ENCODE assay signal across 9 cellular contexts in the genomic region with DNA sequence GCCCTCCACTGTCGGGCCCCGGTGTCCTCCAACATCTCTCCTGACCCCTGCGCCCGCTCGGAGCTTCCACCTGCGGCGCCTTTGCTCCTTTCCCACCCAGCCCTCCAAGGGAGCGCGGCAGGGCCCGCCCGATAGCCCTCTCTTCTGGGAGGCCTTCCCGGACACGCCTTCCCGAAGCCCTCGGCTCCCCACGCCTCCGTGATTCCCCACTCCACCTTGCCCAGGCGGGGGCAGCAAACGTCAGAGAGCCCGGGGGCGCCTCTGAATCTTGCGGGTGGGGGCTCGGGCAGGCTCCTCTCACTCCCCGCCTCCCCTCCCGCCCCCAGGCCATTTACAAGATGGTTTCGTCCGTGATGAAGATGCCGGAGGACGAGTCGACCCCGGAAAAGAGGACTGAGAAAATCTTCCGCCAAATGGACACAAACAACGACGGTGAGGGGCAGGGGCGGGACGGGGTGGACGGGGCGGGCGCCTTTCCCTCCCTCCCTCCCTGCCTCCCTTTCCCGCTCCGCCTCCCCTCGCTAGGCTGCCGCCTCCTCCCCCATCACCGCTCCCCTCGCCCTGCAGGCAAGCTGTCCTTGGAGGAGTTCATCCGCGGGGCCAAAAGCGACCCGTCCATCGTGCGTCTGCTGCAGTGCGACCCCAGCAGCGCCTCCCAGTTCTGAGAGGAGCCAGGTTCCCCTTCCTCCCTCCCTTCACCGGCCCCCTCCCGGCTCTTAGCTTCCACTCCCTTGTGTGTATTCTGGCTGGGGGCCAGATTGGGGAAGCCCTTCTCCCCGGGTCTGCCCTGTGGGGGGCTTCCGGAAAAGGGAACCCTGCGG. TPM values are rescaled to one million over a fixed set of nuclear protein-coding genes. Genes with fewer than 3 reads are reported as not detected.
A peak's percentile ranks its signal among the peaks of the same experiment; 100 is the strongest.
DNase-seq lines count a peak whose midpoint lies in the region; ATAC-seq and TF ChIP-seq lines count a peak whose summit lies in the region.
"Had no signal": no experiment of that assay in that cellular context is flagged by ENCODE, and none has a peak within 500 bp of the region (broad histone marks: within the 10 kb centered on the region; RNA-seq: fewer than 3 reads in every experiment).

No MANE protein-coding gene starts in this region.

- no peak for TF ChIP-seq EP300 in transverse colon (IDR thresholded peaks at IDR 0.05; ENCODE audit: low read depth)

- in situ Hi-C loops in Panc1 (cut with HindIII; ENCODE audit: low pct_unique_long_range_greater_than_20kb, low sequenced_read_pairs) (no loop called here), transverse colon (cut with MboI; ENCODE audit: low pct_ligation_motif_present in 1 of 4, low pct_unique_long_range_greater_than_20kb in 1 of 4, low sequenced_read_pairs in 3 of 4) (no loop called here)

- H3K36me3 Mint-ChIP-seq in mesothelial cell of epicardium = no peaks in the 10 kb centered on the region

- no TSS peak for BruUV-seq in Panc1 (replicated peaks; lab: Mats Ljungman, UMichigan)

- peak; percentile 80; the same call in 1 of the 2 replicates for TF ChIP-seq CTCF in Panc1 (IDR thresholded peaks at IDR 0.05)
- peak; percentile 40 for TF ChIP-seq CTCF in mesothelial cell of epicardium (IDR thresholded peaks at IDR 0.05; ENCODE audit: unreplicated experiment)
- TF ChIP-seq CTCF in transverse colon (IDR thresholded peaks at IDR 0.05) = peak in 2 of 5 experiments; percentile 21 to 47

- H3K4me3 Mint-ChIP-seq in mesothelial cell of epicardium = peak overlapping the region; percentile 82

- H3K4me3 ChIP-seq in Panc1 (ENCODE audit: low read depth in 2 of 2, low read length in 2 of 2) (peak overlapping the region; percentile 41 to 58), transverse colon (peak overlapping the region; percentile 12 to 55 (median 41))
- H3K4me3 ChIP-seq in effector memory CD4-positive, alpha-beta T cell (ENCODE audit: insufficient read depth, low read depth, low read length, poor library complexity, severe bottlenecking) = peak overlapping the region; percentile 48

- no peaks in the 10 kb centered on the region for H3K9me3 ChIP-seq in Panc1 (ENCODE audit: control insufficient read depth, insufficient read depth, low read depth, low read length)
- no peaks in the 10 kb centered on the region for H3K9me3 ChIP-seq in effector memory CD4-positive, alpha-beta T cell (ENCODE audit: control insufficient read depth, low read length)
- no peaks in the 10 kb centered on the region for H3K9me3 ChIP-seq in transverse colon

- peak; percentile 50 for TF ChIP-seq POLR2A in transverse colon (IDR thresholded peaks at IDR 0.05)

- H3K4me1 Mint-ChIP-seq in mesothelial cell of epicardium = peaks cover 26% of the 10 kb centered on the region

- H3K4me1 ChIP-seq in Panc1 (ENCODE audit: control insufficient read depth, insufficient read depth, low read length) = peaks cover 4% of the 10 kb centered on the region; the same call in 1 of the 2 replicates
- H3K4me1 ChIP-seq in effector memory CD4-positive, alpha-beta T cell (ENCODE audit: control insufficient read depth, insufficient read depth, low read length, poor library complexity, severe bottlenecking) = peaks cover 9% of the 10 kb centered on the region
- peaks cover 5 to 22% (median 15%) of the 10 kb centered on the region in 4 donors for H3K4me1 ChIP-seq in transverse colon

- no peaks in the 10 kb centered on the region for H3K27me3 ChIP-seq in Panc1 (ENCODE audit: control insufficient read depth, insufficient read depth, low read length)
- H3K27me3 ChIP-seq in effector memory CD4-positive, alpha-beta T cell (replicated peaks; ENCODE audit: control insufficient read depth, insufficient read depth, low read length, poor library complexity, severe bottlenecking) = peaks cover 19% of the 10 kb centered on the region
- H3K27me3 ChIP-seq in transverse colon = peaks cover 37% of the 10 kb centered on the region

- peak; percentile 73 for ATAC-seq in Panc1

- intact Hi-C loops in Panc1 (cut with micrococcal nuclease; ENCODE audit: unreplicated experiment) = no loop called here
- intact Hi-C loops in transverse colon (cut with DNase I; ENCODE audit: low total_unique reads) = no loop called here

- peak; percentile 59 for DNase-seq in NCI-H1436 (lab: John Stamatoyannopoulos, UW)
- DNase-seq in NCI-H1436 treated with DMSO at 0.1 percent for 48 hours (lab: John Stamatoyannopoulos, UW) = no peak
- DNase-seq in Panc1 (ENCODE audit: low read depth, low spot score) = no peak
- DNase-seq in effector memory CD4-positive, alpha-beta T cell = no peak
- peak; percentile 48 to 68 for DNase-seq in mesothelial cell of epicardium (ENCODE audit: low spot score in 2 of 2, unreplicated experiment in 2 of 2)
- peak; percentile 83 for DNase-seq in transverse colon
- DNase-seq in HPDE6-E6E7 (ENCODE audit: extremely low spot score) = no peak
- DNase-seq in NCI-H2107 (lab: John Stamatoyannopoulos, UW) = no peak

- H3K36me3 ChIP-seq in Panc1 (ENCODE audit: control insufficient read depth, insufficient read depth, low read length) (no peaks in the 10 kb centered on the region), transverse colon (no peaks in the 10 kb centered on the region)
- no peaks in the 10 kb centered on the region for H3K36me3 ChIP-seq in effector memory CD4-positive, alpha-beta T cell (ENCODE audit: control insufficient read depth, insufficient read depth, low read length)

- POLR2A ChIA-PET in Panc1 (lab: Charles Lee) = interaction anchor here (0.9 kb wide), 1 partner anchor 191 kb away, joined by 6 read pairs; no protein-coding TSS in a partner anchor

- peak overlapping the region; percentile 93 for H3K27ac Mint-ChIP-seq in mesothelial cell of epicardium

- CTCF ChIA-PET in Panc1 (lab: Charles Lee) = interaction anchor here (0.6 kb wide), 1 partner anchor 573 kb away, joined by 3 read pairs; no protein-coding TSS in a partner anchor

- H3K9me3 Mint-ChIP-seq in mesothelial cell of epicardium = no peaks in the 10 kb centered on the region

- H3K27me3 Mint-ChIP-seq in mesothelial cell of epicardium (ENCODE audit: low read depth) = peaks cover 1% of the 10 kb centered on the region

- WGBS in transverse colon (ENCODE audit: low coverage in 1 of 2), 2 donors = 4% methylated on average over 55 of the region's 58 CpGs; no CpG with 5 or more reads in 1 of the 2 donors

- H3K27ac ChIP-seq in Panc1 (ENCODE audit: low read length) (no peak overlapping the region), transverse colon (peak overlapping the region; percentile 68 to 80 (median 74))
- no peak overlapping the region for H3K27ac ChIP-seq in effector memory CD4-positive, alpha-beta T cell (ENCODE audit: insufficient read depth, low read length, poor library complexity, severe bottlenecking)
- H3K27ac ChIP-seq: C4-2B had no signal

RNA-seq across cellular contexts. Expression of a gene that starts 7.1 kb away (rescaled TPM):
- total RNA-seq in Panc1 (2021; ENCODE audit: unreplicated experiment) = 1.2 TPM
- 1.7 TPM for polyA plus RNA-seq in Panc1 (2012; ENCODE audit: insufficient read length)
- total RNA-seq in mesothelial cell of epicardium = 2.3 to 2.9 TPM (median 2.9 TPM) in 3 replicates
- under 1 TPM in 2 of 4 donors, not detected in 2; 0.64 to 0.96 TPM for total RNA-seq in transverse colon

RNA-seq across cellular contexts. Expression of a gene that starts 7.8 kb away (rescaled TPM):
- total RNA-seq in Panc1 (2021; ENCODE audit: unreplicated experiment) (61.5 TPM), mesothelial cell of epicardium (46.5 to 49.0 TPM (median 47.7 TPM) in 3 replicates), transverse colon (1,000 to 10,000 TPM in 2 of 4 donors, 100 to 1,000 TPM in 2; 330 to 1,204 (median 846) TPM)
- 133 TPM for polyA plus RNA-seq in Panc1 (2012; ENCODE audit: insufficient read length)

RNA-seq across cellular contexts. Expression of a gene that starts 22.7 kb away (rescaled TPM):
- total RNA-seq in Panc1 (2021; ENCODE audit: unreplicated experiment) = 2.6 TPM
- 3.5 TPM for polyA plus RNA-seq in Panc1 (2012; ENCODE audit: insufficient read length)
- total RNA-seq in mesothelial cell of epicardium = 162 to 165 TPM (median 164 TPM) in 3 replicates
- total RNA-seq in transverse colon = under 1 TPM in 2 of 4 donors, not detected in 2; 0.32 to 0.55 TPM

Comparison
In these comparisons a context has a peak if more than half of its experiments do, and no peak if none do; other contexts are left out.
1. DNase-seq: peak in NCI-H1436 (single experiment), mesothelial cell of epicardium (2 of 2) and transverse colon (single experiment); none in NCI-H1436 treated with DMSO at 0.1 percent for 48 hours (single experiment), Panc1 (single experiment), effector memory CD4-positive, alpha-beta T cell (0 of 3), HPDE6-E6E7 (single experiment) and NCI-H2107 (single experiment).
2. H3K27ac ChIP-seq: peak in transverse colon (4 of 4); none in Panc1 (single experiment) and effector memory CD4-positive, alpha-beta T cell (single experiment).
3. RNA of a gene that starts 22.7 kb away (total RNA-seq): 162 to 165 TPM in mesothelial cell of epicardium; 2.6 TPM in Panc1 (single experiment) and 0.32 to 0.55 TPM in transverse colon; every median in the first group is over 10 times any median in the second.
4. Peak in every context shown above with its lines, with median percentiles within 50 percentile points of each other: H3K4me3 ChIP-seq.